In the genomic region with DNA sequence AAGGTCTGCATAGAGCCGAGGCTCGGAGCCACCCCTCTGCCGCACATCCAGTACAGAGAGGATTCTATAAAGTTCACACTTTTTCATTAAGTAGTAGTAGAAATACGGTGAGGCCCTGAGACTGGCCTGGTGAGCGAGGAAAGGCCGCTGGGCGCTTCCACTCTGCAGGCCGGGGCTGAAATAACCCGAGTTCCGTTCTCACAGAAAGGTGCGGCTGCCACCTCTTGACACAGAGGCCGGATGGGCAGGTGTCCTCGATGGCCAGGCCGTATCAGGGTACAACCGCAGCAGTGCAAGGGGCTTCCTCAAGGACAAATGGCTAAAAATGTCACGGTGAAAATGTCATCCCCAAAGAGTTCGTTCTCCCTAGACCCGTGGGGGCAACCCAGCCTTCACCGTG, we compare ENCODE assay signal across 8 cellular contexts. TPM values are rescaled to one million over a fixed set of nuclear protein-coding genes. Genes with fewer than 3 reads are reported as not detected.
DNase-seq lines count a peak whose midpoint lies in the region; ATAC-seq and TF ChIP-seq lines count a peak whose summit lies in the region.

No MANE protein-coding gene starts in this region.

- POLR2A ChIA-PET in activated CD4-positive, alpha-beta T cell treated with anti-CD3 and anti-CD28 coated beads, Interleukin-2, amount 10 ng/mL, durations not matched to agents 7 days and 5 days (lab: Charles Lee) = no interaction called here
- POLR2A ChIA-PET in activated B cell treated with CpG ODN at 0.5 μM for 24 hours (lab: Charles Lee) = interaction anchor here (0.7 kb wide), 1 partner anchor 15 kb away, joined by 3 read pairs; no protein-coding TSS in a partner anchor

- H3K4me1 Mint-ChIP-seq in activated CD4-positive, alpha-beta T cell treated with anti-CD3 and anti-CD28 coated beads, Interleukin-2, amount 10 ng/mL, durations not matched to agents 7 days and 5 days = peaks cover 28% of the 10 kb centered on the region
- H3K4me1 Mint-ChIP-seq in activated B cell treated with CpG ODN at 0.5 μM for 24 hours (peaks cover 18% of the 10 kb centered on the region), immature natural killer cell (peaks cover 16 to 24% of the 10 kb centered on the region in 2 donors)

- peaks cover 23% of the 10 kb centered on the region for H3K36me3 Mint-ChIP-seq in activated CD4-positive, alpha-beta T cell treated with anti-CD3 and anti-CD28 coated beads, Interleukin-2, amount 10 ng/mL, durations not matched to agents 7 days and 5 days (ENCODE audit: low read depth)
- peaks cover 55% of the 10 kb centered on the region for H3K36me3 Mint-ChIP-seq in activated B cell treated with CpG ODN at 0.5 μM for 24 hours (ENCODE audit: low read depth)
- peaks cover 0 to 11% (median 5%) of the 10 kb centered on the region in 3 donors for H3K36me3 Mint-ChIP-seq in immature natural killer cell

- H3K9me3 Mint-ChIP-seq in activated CD4-positive, alpha-beta T cell treated with anti-CD3 and anti-CD28 coated beads, Interleukin-2, amount 10 ng/mL, durations not matched to agents 7 days and 5 days = no peaks in the 10 kb centered on the region
- H3K9me3 Mint-ChIP-seq in activated B cell treated with CpG ODN at 0.5 μM for 24 hours (no peaks in the 10 kb centered on the region), immature natural killer cell (no peaks in the 10 kb centered on the region)

- ATAC-seq in activated B cell treated with CpG ODN at 0.5 μM for 24 hours (ENCODE audit: low read depth) = no peak
- no peak for ATAC-seq in GM18873 (IDR thresholded peaks at IDR 0.05; ENCODE audit: low FRiP score, unreplicated experiment)
- ATAC-seq in GM21390 (IDR thresholded peaks at IDR 0.05; ENCODE audit: unreplicated experiment) = no peak
- ATAC-seq in GM18867 (IDR thresholded peaks at IDR 0.05; ENCODE audit: unreplicated experiment) = no peak

- no peak for TF ChIP-seq CTCF in activated B cell treated with CpG ODN at 0.5 μM for 24 hours (IDR thresholded peaks at IDR 0.05)

- DNase-seq in activated CD4-positive, alpha-beta T cell treated with anti-CD3 and anti-CD28 coated beads, Interleukin-2, amount 10 ng/mL, durations not matched to agents 7 days and 5 days = no peak
- no peak for DNase-seq in activated CD4-positive, alpha-beta T cell treated with anti-CD3 and anti-CD28 coated beads, Interleukin-2, amount 50 U/mL, for 1 hour
- DNase-seq in activated B cell treated with CpG ODN at 0.5 μM for 24 hours (no peak), immature natural killer cell (no peak), substantia nigra (lab: John Stamatoyannopoulos, UW) (no peak)

- H3K27ac Mint-ChIP-seq in activated CD4-positive, alpha-beta T cell treated with anti-CD3 and anti-CD28 coated beads, Interleukin-2, amount 10 ng/mL, durations not matched to agents 7 days and 5 days = peak overlapping the region; percentile 62
- H3K27ac Mint-ChIP-seq in activated B cell treated with CpG ODN at 0.5 μM for 24 hours (peak overlapping the region; percentile 65), immature natural killer cell (peak overlapping the region in 2 of 6 donors; percentile 28 to 34)

- peak overlapping the region; percentile 84 for H3K27ac ChIP-seq in substantia nigra (ENCODE audit: low read depth, low read length, poor library complexity, severe bottlenecking)

- intact Hi-C loops in activated B cell treated with CpG ODN at 0.5 μM for 24 hours (cut with micrococcal nuclease) = loop anchor here (1.0 kb wide), 2 partner anchors 14 to 21 kb away; partner anchors contain the start of genes ALYREF and ANAPC11

- CTCF ChIA-PET in activated CD4-positive, alpha-beta T cell treated with anti-CD3 and anti-CD28 coated beads, Interleukin-2, amount 10 ng/mL, durations not matched to agents 7 days and 5 days (lab: Charles Lee) = interaction anchor here (1.3 to 3.7 kb wide), 2 partner anchors 15 to 72 kb away, joined by 5 to 15 read pairs; partner anchors contain the start of gene MAFG
- CTCF ChIA-PET in activated B cell treated with CpG ODN at 0.5 μM for 24 hours (lab: Charles Lee) = no interaction called here

- peak overlapping the region; percentile 63 for H3K4me3 Mint-ChIP-seq in activated CD4-positive, alpha-beta T cell treated with anti-CD3 and anti-CD28 coated beads, Interleukin-2, amount 10 ng/mL, durations not matched to agents 7 days and 5 days
- H3K4me3 Mint-ChIP-seq in activated B cell treated with CpG ODN at 0.5 μM for 24 hours (peak overlapping the region; percentile 58), immature natural killer cell (peak overlapping the region; percentile 49 to 71 (median 59))

- no peaks in the 10 kb centered on the region for H3K27me3 Mint-ChIP-seq in activated CD4-positive, alpha-beta T cell treated with anti-CD3 and anti-CD28 coated beads, Interleukin-2, amount 10 ng/mL, durations not matched to agents 7 days and 5 days
- H3K27me3 Mint-ChIP-seq in activated B cell treated with CpG ODN at 0.5 μM for 24 hours (no peaks in the 10 kb centered on the region), immature natural killer cell (ENCODE audit: low read depth in 3 of 3) (peaks cover 3 to 15% (median 4%) of the 10 kb centered on the region in 3 donors)

RNA-seq across cellular contexts. Expression of gene PCYT2, which starts 0.8 kb away (rescaled TPM):
- total RNA-seq in activated CD4-positive, alpha-beta T cell treated with anti-CD3 and anti-CD28 coated beads, Interleukin-2, amount 10 ng/mL, durations not matched to agents 7 days and 5 days = 10 to 100 TPM; 37.6 to 39.0 TPM
- total RNA-seq in activated B cell treated with CpG ODN at 0.5 μM for 24 hours = 40.3 and 44.1 TPM in 2 replicates
- 10 to 100 TPM; 44.7 to 59.6 (median 49.5) TPM for polyA plus RNA-seq in immature natural killer cell

RNA-seq across cellular contexts. Expression of gene SIRT7, which starts 6.0 kb away (rescaled TPM):
- total RNA-seq in activated CD4-positive, alpha-beta T cell treated with anti-CD3 and anti-CD28 coated beads, Interleukin-2, amount 10 ng/mL, durations not matched to agents 7 days and 5 days = 10 to 100 TPM; 55.6 to 71.2 TPM
- 57.6 and 66.4 TPM in 2 replicates for total RNA-seq in activated B cell treated with CpG ODN at 0.5 μM for 24 hours
- 10 to 100 TPM; 27.2 to 54.7 (median 36.2) TPM for polyA plus RNA-seq in immature natural killer cell

RNA-seq across cellular contexts. Expression of gene NPB, which starts 9.9 kb away (rescaled TPM):
- total RNA-seq in activated CD4-positive, alpha-beta T cell treated with anti-CD3 and anti-CD28 coated beads, Interleukin-2, amount 10 ng/mL, durations not matched to agents 7 days and 5 days = under 1 TPM; 0.48 to 0.69 TPM
- 0.24 and 0.27 TPM in 2 replicates for total RNA-seq in activated B cell treated with CpG ODN at 0.5 μM for 24 hours
- not detected for polyA plus RNA-seq in immature natural killer cell

RNA-seq across cellular contexts. Expression of gene MAFG, which starts 15.6 kb away (rescaled TPM):
- 10 to 100 TPM; 15.8 to 20.2 TPM for total RNA-seq in activated CD4-positive, alpha-beta T cell treated with anti-CD3 and anti-CD28 coated beads, Interleukin-2, amount 10 ng/mL, durations not matched to agents 7 days and 5 days
- 27.9 and 30.7 TPM in 2 replicates for total RNA-seq in activated B cell treated with CpG ODN at 0.5 μM for 24 hours
- polyA plus RNA-seq in immature natural killer cell = 1 to 10 TPM; 1.1 to 4.8 (median 1.3) TPM

RNA-seq across cellular contexts. Expression of gene ANAPC11, which starts 20.4 kb away (rescaled TPM):
- total RNA-seq in activated CD4-positive, alpha-beta T cell treated with anti-CD3 and anti-CD28 coated beads, Interleukin-2, amount 10 ng/mL, durations not matched to agents 7 days and 5 days = 10 to 100 TPM; 83.2 to 96.8 TPM
- 64.2 and 83.8 TPM in 2 replicates for total RNA-seq in activated B cell treated with CpG ODN at 0.5 μM for 24 hours
- polyA plus RNA-seq in immature natural killer cell = 100 to 1,000 TPM; 339 to 578 (median 348) TPM
